1 cellular context compared by ENCODE assay signal in genomic region chr15:45854455-45855202, GRCh38.
A peak's percentile ranks its signal among the peaks of the same experiment; 100 is the strongest.
TF ChIP-seq lines count a peak whose summit lies in the region.

No MANE protein-coding gene starts in this region.

TF ChIP-seq in K562, 482 proteins besides CTCF, POLR2A, EP300 and RAD21 (continued from another document):
- TF ChIP-seq PRMT5 (CRISPR knock-in tag; IDR thresholded peaks at IDR 0.05) (no peak), RBM25 (IDR thresholded peaks at IDR 0.05; ENCODE audit: low read depth, low read length, severe bottlenecking) (peak; percentile 83), JUND (IDR thresholded peaks at IDR 0.05; ENCODE audit: borderline replicate concordance, low read depth, low read length) (no peak), JUND (tag; IDR thresholded peaks at IDR 0.05; ENCODE audit: borderline replicate concordance, low read depth, low read length) (no peak), FOXJ3 (CRISPR knock-in tag; IDR thresholded peaks at IDR 0.05) (no peak), PURB (CRISPR knock-in tag; IDR thresholded peaks at IDR 0.05; ENCODE audit: low read depth) (no peak), ZNF695 (CRISPR knock-in tag; IDR thresholded peaks at IDR 0.05) (no peak), DNMT1 (IDR thresholded peaks at IDR 0.05) (no peak), ZFP36 (IDR thresholded peaks at IDR 0.05; ENCODE audit: low read depth, low read length, partially characterized antibody) (peak; percentile 61)
- TF ChIP-seq, protein P1, sequence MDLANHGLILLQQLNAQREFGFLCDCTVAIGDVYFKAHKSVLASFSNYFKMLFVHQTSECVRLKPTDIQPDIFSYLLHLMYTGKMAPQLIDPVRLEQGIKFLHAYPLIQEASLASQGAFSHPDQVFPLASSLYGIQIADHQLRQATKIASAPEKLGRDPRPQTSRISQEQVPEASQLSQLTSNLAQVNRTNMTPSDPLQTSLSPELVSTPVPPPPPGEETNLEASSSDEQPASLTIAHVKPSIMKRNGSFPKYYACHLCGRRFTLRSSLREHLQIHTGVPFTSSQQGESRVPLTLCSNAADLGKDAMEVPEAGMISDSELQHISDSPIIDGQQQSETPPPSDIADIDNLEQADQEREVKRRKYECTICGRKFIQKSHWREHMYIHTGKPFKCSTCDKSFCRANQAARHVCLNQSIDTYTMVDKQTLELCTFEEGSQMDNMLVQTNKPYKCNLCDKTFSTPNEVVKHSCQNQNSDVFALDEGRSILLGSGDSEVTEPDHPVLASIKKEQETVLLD (IDR thresholded peaks at IDR 0.05): no peak
- TF ChIP-seq, protein P2, sequence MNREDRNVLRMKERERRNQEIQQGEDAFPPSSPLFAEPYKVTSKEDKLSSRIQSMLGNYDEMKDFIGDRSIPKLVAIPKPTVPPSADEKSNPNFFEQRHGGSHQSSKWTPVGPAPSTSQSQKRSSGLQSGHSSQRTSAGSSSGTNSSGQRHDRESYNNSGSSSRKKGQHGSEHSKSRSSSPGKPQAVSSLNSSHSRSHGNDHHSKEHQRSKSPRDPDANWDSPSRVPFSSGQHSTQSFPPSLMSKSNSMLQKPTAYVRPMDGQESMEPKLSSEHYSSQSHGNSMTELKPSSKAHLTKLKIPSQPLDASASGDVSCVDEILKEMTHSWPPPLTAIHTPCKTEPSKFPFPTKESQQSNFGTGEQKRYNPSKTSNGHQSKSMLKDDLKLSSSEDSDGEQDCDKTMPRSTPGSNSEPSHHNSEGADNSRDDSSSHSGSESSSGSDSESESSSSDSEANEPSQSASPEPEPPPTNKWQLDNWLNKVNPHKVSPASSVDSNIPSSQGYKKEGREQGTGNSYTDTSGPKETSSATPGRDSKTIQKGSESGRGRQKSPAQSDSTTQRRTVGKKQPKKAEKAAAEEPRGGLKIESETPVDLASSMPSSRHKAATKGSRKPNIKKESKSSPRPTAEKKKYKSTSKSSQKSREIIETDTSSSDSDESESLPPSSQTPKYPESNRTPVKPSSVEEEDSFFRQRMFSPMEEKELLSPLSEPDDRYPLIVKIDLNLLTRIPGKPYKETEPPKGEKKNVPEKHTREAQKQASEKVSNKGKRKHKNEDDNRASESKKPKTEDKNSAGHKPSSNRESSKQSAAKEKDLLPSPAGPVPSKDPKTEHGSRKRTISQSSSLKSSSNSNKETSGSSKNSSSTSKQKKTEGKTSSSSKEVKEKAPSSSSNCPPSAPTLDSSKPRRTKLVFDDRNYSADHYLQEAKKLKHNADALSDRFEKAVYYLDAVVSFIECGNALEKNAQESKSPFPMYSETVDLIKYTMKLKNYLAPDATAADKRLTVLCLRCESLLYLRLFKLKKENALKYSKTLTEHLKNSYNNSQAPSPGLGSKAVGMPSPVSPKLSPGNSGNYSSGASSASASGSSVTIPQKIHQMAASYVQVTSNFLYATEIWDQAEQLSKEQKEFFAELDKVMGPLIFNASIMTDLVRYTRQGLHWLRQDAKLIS (CRISPR knock-in tag; IDR thresholded peaks at IDR 0.05): no peak
